ENCODE assay signal across 15 cellular contexts in the genomic region with DNA sequence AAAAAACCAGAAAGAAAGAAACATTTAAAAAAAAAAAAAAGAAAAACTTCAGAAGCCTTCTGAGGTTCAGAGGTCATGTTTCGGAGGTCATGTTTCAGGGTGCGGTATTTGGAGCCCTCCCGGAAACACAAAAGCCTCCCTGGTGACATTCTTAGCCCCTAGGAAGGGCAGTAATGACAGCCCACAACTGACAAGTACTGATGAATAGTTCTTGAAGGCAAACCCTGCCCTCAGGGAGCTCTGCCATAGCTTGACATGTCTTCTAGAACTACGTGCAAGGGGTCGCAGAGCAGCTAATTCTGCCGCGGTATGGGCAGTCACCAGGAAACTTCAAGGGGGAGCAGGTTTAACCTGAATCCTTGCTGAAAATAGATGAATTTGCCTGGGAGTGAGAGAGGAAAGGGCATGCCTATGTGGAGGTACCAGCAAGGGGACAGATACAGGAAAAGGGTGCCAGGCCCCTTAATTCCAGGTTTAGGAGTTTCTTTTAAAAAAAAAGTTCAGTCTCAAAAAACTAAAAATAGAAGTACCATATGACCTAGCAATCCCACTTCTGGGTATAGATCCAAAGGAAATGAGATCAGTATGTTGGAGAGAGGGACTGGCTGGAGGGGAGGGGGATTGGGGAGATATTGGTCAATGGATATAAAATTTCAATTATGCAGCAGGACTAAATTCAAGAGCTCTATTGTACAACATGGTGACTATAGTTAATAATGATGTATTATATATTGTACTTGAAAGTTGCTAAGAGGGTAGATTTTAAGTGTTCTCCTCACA.
DNase-seq lines count a peak whose midpoint lies in the region; ATAC-seq, FAIRE-seq and TF ChIP-seq lines count a peak whose summit lies in the region.
"Had no signal": no experiment of that assay in that cellular context is flagged by ENCODE, and none has a peak within 500 bp of the region (broad histone marks: within the 10 kb centered on the region; RNA-seq: fewer than 3 reads in every experiment).

No MANE protein-coding gene starts in this region.

- TF ChIP-seq CTCF in OCI-LY7 (conservative IDR thresholded peaks at IDR 0.05; ENCODE audit: low read length): no peak

- peak overlapping the region; percentile 64 for H3K27ac Mint-ChIP-seq in memory B cell
- H3K27ac Mint-ChIP-seq: dendritic cell treated with granulocyte-macrophage colony-stimulating factor and Interleukin-4, amounts not matched to agents 40 ng/mL and 50 ng/mL, for 4 days had no signal

- H3K9me2 ChIP-seq in OCI-LY7 (ENCODE audit: insufficient read depth, low read length): no peaks in the 10 kb centered on the region

- peaks cover 41% of the 10 kb centered on the region for H3K36me3 ChIP-seq in OCI-LY7 (ENCODE audit: insufficient read depth, low read length)
- H3K36me3 ChIP-seq: gastrocnemius medialis, stomach had no signal

- H3K4me1 ChIP-seq in OCI-LY7 (ENCODE audit: insufficient read depth, low read length, poor library complexity, severe bottlenecking): peaks cover 84% of the 10 kb centered on the region

- H3K4me3 Mint-ChIP-seq in memory B cell: peak overlapping the region; percentile 30
- H3K4me3 Mint-ChIP-seq: dendritic cell treated with granulocyte-macrophage colony-stimulating factor and Interleukin-4, amounts not matched to agents 40 ng/mL and 50 ng/mL, for 4 days had no signal

- H3K27me3 Mint-ChIP-seq in memory B cell: no peaks in the 10 kb centered on the region
- H3K27me3 Mint-ChIP-seq: dendritic cell treated with granulocyte-macrophage colony-stimulating factor and Interleukin-4, amounts not matched to agents 40 ng/mL and 50 ng/mL, for 4 days had no signal

- no peak for FAIRE-seq in RCC 7860 (lab: Jason Lieb, UNC)

- no TSS peak for BruUV-seq in OCI-LY7 (replicated peaks; lab: Mats Ljungman, UMichigan)

- H4K20me1 ChIP-seq in OCI-LY7 (ENCODE audit: insufficient read depth, low read length): no peaks in the 10 kb centered on the region

- peaks cover 95% of the 10 kb centered on the region; the same call in 1 of the 2 replicates for H3K79me2 ChIP-seq in OCI-LY7 (ENCODE audit: insufficient read depth, low read depth, low read length)

- peaks cover 53% of the 10 kb centered on the region for H3K4me1 Mint-ChIP-seq in memory B cell

- CTCF ChIA-PET in OCI-LY7 (lab: Charles Lee; ENCODE audit: unreplicated experiment): no interaction called here

- H3K9me3 ChIP-seq in OCI-LY7 (ENCODE audit: low read length): no peaks in the 10 kb centered on the region
- H3K9me3 ChIP-seq: gastrocnemius medialis, SJSA1, stomach had no signal

- no peak overlapping the region for H2AFZ ChIP-seq in OCI-LY7 (ENCODE audit: low read length)

- POLR2A ChIA-PET in OCI-LY7 (lab: Charles Lee): interaction anchor here (0.6 to 7.4 kb wide), 11 partner anchors 7 to 1514 kb away, joined by 3 to 136 read pairs (median 4); no protein-coding TSS in a partner anchor

- H3K4me3 ChIP-seq in OCI-LY7 (ENCODE audit: low read depth, low read length, poor library complexity, severe bottlenecking): peak overlapping the region; percentile 46
- H3K4me3 ChIP-seq: gastrocnemius medialis, SJSA1, stomach had no signal

- DNase-seq in OCI-LY7 (ENCODE audit: low spot score): no peak
- no peak for DNase-seq in memory B cell (ENCODE audit: low spot score in 2 of 2)
- no peak for DNase-seq in C1 segment of cervical spinal cord (lab: John Stamatoyannopoulos, UW)
- no peak for DNase-seq in RCC 7860 (ENCODE audit: low spot score)
- no peak for DNase-seq in activated CD8-positive, alpha-beta memory T cell treated with anti-CD3 and anti-CD28 coated beads, Interleukin-2, amount 50 U/mL, for 48 hours
- DNase-seq: activated CD4-positive, CD25-positive, alpha-beta regulatory T cell; gastrocnemius medialis; NCI-H1436; right cardiac atrium; stomach had no signal

- peak overlapping the region; percentile 83 for H3K4me2 ChIP-seq in OCI-LY7 (ENCODE audit: low read length)

- H3K27ac ChIP-seq in OCI-LY7 (ENCODE audit: low read depth, low read length, poor library complexity, severe bottlenecking): peak overlapping the region; percentile 64
- H3K27ac ChIP-seq: gastrocnemius medialis, SJSA1 had no signal

- intact Hi-C loops in OCI-LY7 (cut with micrococcal nuclease; ENCODE audit: unreplicated experiment): loop anchor here (1.0 kb wide), 1 partner anchor 34 kb away; no protein-coding TSS in a partner anchor

- no peaks in the 10 kb centered on the region for H3K9me3 Mint-ChIP-seq in memory B cell
- H3K9me3 Mint-ChIP-seq: dendritic cell treated with granulocyte-macrophage colony-stimulating factor and Interleukin-4, amounts not matched to agents 40 ng/mL and 50 ng/mL, for 4 days had no signal

- peaks cover 11% of the 10 kb centered on the region for H3K36me3 Mint-ChIP-seq in memory B cell

- ATAC-seq in GM18519 (IDR thresholded peaks at IDR 0.05; ENCODE audit: low FRiP score, unreplicated experiment) (peak; percentile 28), HG02852 (IDR thresholded peaks at IDR 0.05; ENCODE audit: unreplicated experiment) (peak; percentile 12), memory B cell (ENCODE audit: low read depth) (peak; percentile 21), HG03469 (IDR thresholded peaks at IDR 0.05; ENCODE audit: unreplicated experiment) (no peak)
- ATAC-seq: gastrocnemius medialis, right cardiac atrium had no signal
